In the genomic region with DNA sequence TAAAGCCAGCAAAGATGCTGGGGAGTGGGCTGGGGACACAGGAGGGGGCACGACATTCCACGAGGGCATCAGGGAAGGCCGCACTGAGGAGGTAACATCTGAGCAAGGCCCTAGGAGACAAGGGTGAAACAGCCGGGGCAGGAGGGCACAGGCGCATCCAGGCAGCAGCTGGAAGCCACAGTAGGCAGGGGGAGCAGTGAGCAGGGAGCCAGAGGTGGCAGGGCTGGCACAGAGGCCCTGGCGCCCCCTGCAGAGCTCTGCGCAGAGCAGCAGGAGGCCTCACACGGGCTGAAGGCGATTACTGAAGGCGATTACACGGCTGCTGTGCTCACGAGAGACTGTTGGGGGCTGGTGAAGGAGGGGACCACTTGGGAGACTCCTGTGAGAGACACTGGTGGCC, we compare ENCODE assay signal across 8 cellular contexts. TPM values are rescaled to one million over a fixed set of nuclear protein-coding genes. Genes with fewer than 3 reads are reported as not detected.
DNase-seq lines count a peak whose midpoint lies in the region; ATAC-seq and TF ChIP-seq lines count a peak whose summit lies in the region.

No MANE protein-coding gene starts in this region.

- no peak for TF ChIP-seq CTCF in endothelial cell (IDR thresholded peaks at IDR 0.05; ENCODE audit: unreplicated experiment)

- H3K27ac ChIP-seq in trophoblast cell (ENCODE audit: low read depth, low read length) = no peak overlapping the region

- no peak overlapping the region for H3K4me2 ChIP-seq in trophoblast cell (ENCODE audit: low read length)

- no peaks in the 10 kb centered on the region for H3K27me3 ChIP-seq in trophoblast cell (ENCODE audit: insufficient read depth, low read length)

- H3K4me3 Mint-ChIP-seq in endothelial cell (ENCODE audit: unreplicated experiment) = peak overlapping the region; percentile 43
- H3K4me3 Mint-ChIP-seq in stimulated activated memory B cell treated with anti-CD40 and anti-IgM and Interleukin-4, amounts not matched to agents 10 μg/mL and 1 μg/mL and 100 μg/mL, for 72 hours = no peak overlapping the region

- H2BK5ac ChIP-seq in trophoblast cell (ENCODE audit: low read depth, low read length, poor library complexity) = no peak overlapping the region

- no peak overlapping the region for H3K23ac ChIP-seq in trophoblast cell (ENCODE audit: low read length)

- H2BK120ac ChIP-seq in trophoblast cell (ENCODE audit: insufficient read depth, low read length, poor library complexity) = no peak overlapping the region

- WGBS in trophoblast cell (ENCODE audit: extremely low coverage, insufficient coverage, insufficient read length) = no CpG with 5 or more reads among the region's 12 CpGs

- H3K9me3 ChIP-seq in trophoblast cell (ENCODE audit: insufficient read depth, low read depth, low read length) = no peaks in the 10 kb centered on the region

- no peak overlapping the region for H3K4me3 ChIP-seq in trophoblast cell (ENCODE audit: low read depth, low read length)

- no peak overlapping the region for H3K14ac ChIP-seq in trophoblast cell (ENCODE audit: low read length)

- no peak overlapping the region for H4K91ac ChIP-seq in trophoblast cell (ENCODE audit: low read depth, low read length)

- no peak overlapping the region for H3K27ac Mint-ChIP-seq in endothelial cell (ENCODE audit: unreplicated experiment)
- H3K27ac Mint-ChIP-seq in stimulated activated memory B cell treated with anti-CD40 and anti-IgM and Interleukin-4, amounts not matched to agents 10 μg/mL and 1 μg/mL and 100 μg/mL, for 72 hours = peak overlapping the region; percentile 42

- no peak overlapping the region for H3K18ac ChIP-seq in trophoblast cell (ENCODE audit: low read length)

- no peak overlapping the region for H2AK5ac ChIP-seq in trophoblast cell (ENCODE audit: low read length)

- H2AFZ ChIP-seq in trophoblast cell (ENCODE audit: insufficient read depth, low read length, poor library complexity) = no peak overlapping the region

- H3K79me1 ChIP-seq in trophoblast cell (ENCODE audit: low read length) = no peaks in the 10 kb centered on the region

- no peak overlapping the region for H3K4ac ChIP-seq in trophoblast cell (ENCODE audit: low read depth, low read length)

- H3K36me3 Mint-ChIP-seq in endothelial cell (ENCODE audit: low read depth, unreplicated experiment) = peaks cover 60% of the 10 kb centered on the region
- H3K36me3 Mint-ChIP-seq in stimulated activated memory B cell treated with anti-CD40 and anti-IgM and Interleukin-4, amounts not matched to agents 10 μg/mL and 1 μg/mL and 100 μg/mL, for 72 hours = peaks cover 71% of the 10 kb centered on the region

- H3K4me1 ChIP-seq in trophoblast cell (ENCODE audit: control insufficient read depth in 1 of 2, insufficient read depth in 2 of 2, low read length in 2 of 2) = peaks cover 0 to 3% of the 10 kb centered on the region in 2 experiments

- DNase-seq in activated T-cell treated with anti-CD3 and anti-CD28 coated beads for 48 hours (ENCODE audit: low read depth) (peak; percentile 51), NOMO-1 (lab: John Stamatoyannopoulos, UW; ENCODE audit: unreplicated experiment in 2 of 2) (peak; percentile 17 to 21), endothelial cell (ENCODE audit: low spot score) (peak; percentile 55), hippocampal formation (lab: John Stamatoyannopoulos, UW) (no peak), trophoblast cell (no peak)
- no peak for DNase-seq in activated T-cell treated with anti-CD3 and anti-CD28 coated beads, Interleukin-2, amount 50 U/mL, for 1 hour

- no peaks in the 10 kb centered on the region for H3K79me2 ChIP-seq in trophoblast cell (ENCODE audit: control insufficient read depth, insufficient read depth, low read length, poor library complexity)

- no peak overlapping the region for H2BK12ac ChIP-seq in trophoblast cell (ENCODE audit: low read length)

- H3K9ac ChIP-seq in trophoblast cell (ENCODE audit: low read length) = no peak overlapping the region

- peaks cover 40% of the 10 kb centered on the region for H3K4me1 Mint-ChIP-seq in endothelial cell (ENCODE audit: unreplicated experiment)
- peaks cover 34% of the 10 kb centered on the region for H3K4me1 Mint-ChIP-seq in stimulated activated memory B cell treated with anti-CD40 and anti-IgM and Interleukin-4, amounts not matched to agents 10 μg/mL and 1 μg/mL and 100 μg/mL, for 72 hours

- no peaks in the 10 kb centered on the region for H3K9me3 Mint-ChIP-seq in endothelial cell (ENCODE audit: unreplicated experiment)
- H3K9me3 Mint-ChIP-seq in stimulated activated memory B cell treated with anti-CD40 and anti-IgM and Interleukin-4, amounts not matched to agents 10 μg/mL and 1 μg/mL and 100 μg/mL, for 72 hours = no peaks in the 10 kb centered on the region

- no peak overlapping the region for H4K12ac ChIP-seq in trophoblast cell (ENCODE audit: low read depth, low read length)

- ATAC-seq in stimulated activated memory B cell treated with anti-CD40 and anti-IgM and Interleukin-4, amounts not matched to agents 10 μg/mL and 1 μg/mL and 100 μg/mL, for 72 hours = no peak
- ATAC-seq in HG02973 (IDR thresholded peaks at IDR 0.05; ENCODE audit: unreplicated experiment) = no peak

- peaks cover 81 to 84% of the 10 kb centered on the region in 2 experiments for H3K36me3 ChIP-seq in trophoblast cell (ENCODE audit: control insufficient read depth in 1 of 2, insufficient read depth in 2 of 2, low read length in 2 of 2)

- peaks cover 17% of the 10 kb centered on the region for H3K27me3 Mint-ChIP-seq in endothelial cell (ENCODE audit: unreplicated experiment)
- H3K27me3 Mint-ChIP-seq in stimulated activated memory B cell treated with anti-CD40 and anti-IgM and Interleukin-4, amounts not matched to agents 10 μg/mL and 1 μg/mL and 100 μg/mL, for 72 hours = no peaks in the 10 kb centered on the region

- no peak overlapping the region for H4K8ac ChIP-seq in trophoblast cell (ENCODE audit: low read depth, low read length)

RNA-seq across cellular contexts. Expression of a gene that starts 15.4 kb away (rescaled TPM):
- 137 TPM for total RNA-seq in endothelial cell (ENCODE audit: unreplicated experiment)
- 339 and 340 TPM in 2 replicates for polyA plus RNA-seq in trophoblast cell (2013)

RNA-seq across cellular contexts. Expression of a gene that starts 21.6 kb away (rescaled TPM):
- total RNA-seq in endothelial cell (ENCODE audit: unreplicated experiment) = 21.8 TPM
- polyA plus RNA-seq in trophoblast cell (2013) = 9.9 and 10.1 TPM in 2 replicates

RNA-seq across cellular contexts. Expression of a gene that starts 24.4 kb away (rescaled TPM):
- 6.4 TPM for total RNA-seq in endothelial cell (ENCODE audit: unreplicated experiment)
- polyA plus RNA-seq in trophoblast cell (2013) = 8.7 and 9.4 TPM in 2 replicates

RNA-seq across cellular contexts. Expression of a gene that starts 32.5 kb away (rescaled TPM):
- 198 TPM for total RNA-seq in endothelial cell (ENCODE audit: unreplicated experiment)
- 213 and 221 TPM in 2 replicates for polyA plus RNA-seq in trophoblast cell (2013)

RNA-seq across cellular contexts. Expression of a gene that starts 32.6 kb away (rescaled TPM):
- 15.9 TPM for total RNA-seq in endothelial cell (ENCODE audit: unreplicated experiment)
- 30.0 and 32.2 TPM in 2 replicates for polyA plus RNA-seq in trophoblast cell (2013)

Comparison
In these comparisons a context has a peak if more than half of its experiments do, and no peak if none do; other contexts are left out.
1. DNase-seq: peak in activated T-cell treated with anti-CD3 and anti-CD28 coated beads for 48 hours (single experiment), NOMO-1 (2 of 2) and endothelial cell (single experiment); none in activated T-cell treated with anti-CD3 and anti-CD28 coated beads, Interleukin-2, amount 50 U/mL, for 1 hour (single experiment), hippocampal formation (0 of 2) and trophoblast cell (0 of 2).